16 cellular contexts compared by ENCODE assay signal in the genomic region with DNA sequence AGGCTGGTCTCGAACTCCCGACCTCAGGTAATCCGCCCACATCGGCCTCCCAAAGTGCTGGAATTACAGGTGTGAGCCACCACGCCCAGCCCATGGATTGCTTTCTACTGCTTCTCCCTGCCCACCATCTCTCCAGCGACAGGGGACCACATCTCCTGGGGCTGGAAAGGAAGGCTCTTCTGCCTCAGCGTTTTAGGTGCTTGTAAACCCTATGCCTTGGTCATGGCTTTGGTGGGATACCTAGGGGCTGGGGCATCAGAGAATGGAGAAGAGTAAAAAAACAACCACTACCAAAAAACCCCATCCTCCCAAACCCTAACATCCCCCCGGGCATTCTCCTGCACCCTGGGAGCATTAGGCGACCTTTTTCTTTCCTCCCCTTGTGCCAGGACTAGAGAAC. TPM values are rescaled to one million over a fixed set of nuclear protein-coding genes. Genes with fewer than 3 reads are reported as not detected.
A peak's percentile ranks its signal among the peaks of the same experiment; 100 is the strongest.
DNase-seq lines count a peak whose midpoint lies in the region; ATAC-seq and TF ChIP-seq lines count a peak whose summit lies in the region.
"Had no signal": no experiment of that assay in that cellular context is flagged by ENCODE, and none has a peak within 500 bp of the region (broad histone marks: within the 10 kb centered on the region; RNA-seq: fewer than 3 reads in every experiment).

No MANE protein-coding gene starts in this region.

- no peaks in the 10 kb centered on the region for H3K36me3 Mint-ChIP-seq in activated naive CD4-positive, alpha-beta T cell treated with anti-CD3 and anti-CD28 coated beads, Interleukin-2, amount 10 ng/mL, durations not matched to agents 7 days and 5 days
- peaks cover 4% of the 10 kb centered on the region for H3K36me3 Mint-ChIP-seq in effector memory CD8-positive, alpha-beta T cell (ENCODE audit: insufficient read depth)
- no peaks in the 10 kb centered on the region for H3K36me3 Mint-ChIP-seq in endothelial cell (ENCODE audit: low read depth, unreplicated experiment)

- no peaks in the 10 kb centered on the region for H3K36me3 ChIP-seq in thoracic aorta

- no peak overlapping the region for H3K4me3 ChIP-seq in thoracic aorta
- H3K4me3 ChIP-seq: body of pancreas had no signal

- H3K27ac Mint-ChIP-seq in activated naive CD4-positive, alpha-beta T cell treated with anti-CD3 and anti-CD28 coated beads, Interleukin-2, amount 10 ng/mL, durations not matched to agents 7 days and 5 days: no peak overlapping the region
- no peak overlapping the region for H3K27ac Mint-ChIP-seq in effector memory CD8-positive, alpha-beta T cell
- H3K27ac Mint-ChIP-seq in endothelial cell (ENCODE audit: unreplicated experiment): no peak overlapping the region

- H3K9me3 ChIP-seq in thoracic aorta: no peaks in the 10 kb centered on the region
- H3K9me3 ChIP-seq: body of pancreas had no signal

- H3K9me3 Mint-ChIP-seq in activated naive CD4-positive, alpha-beta T cell treated with anti-CD3 and anti-CD28 coated beads, Interleukin-2, amount 10 ng/mL, durations not matched to agents 7 days and 5 days: no peaks in the 10 kb centered on the region
- no peaks in the 10 kb centered on the region for H3K9me3 Mint-ChIP-seq in effector memory CD8-positive, alpha-beta T cell
- H3K9me3 Mint-ChIP-seq in endothelial cell (ENCODE audit: unreplicated experiment): no peaks in the 10 kb centered on the region
- H3K9me3 Mint-ChIP-seq: stimulated activated naive CD8-positive, alpha-beta T cell treated with anti-CD3 and anti-CD28 coated beads, Interleukin-15, Interleukin-2, amounts not matched to agents 100 ng/mL and 50 ng/mL, for 24 hours had no signal

- TF ChIP-seq CTCF in RWPE1 (conservative IDR thresholded peaks at IDR 0.05; ENCODE audit: low read depth) (no peak), thoracic aorta (IDR thresholded peaks at IDR 0.05) (no peak), endothelial cell (IDR thresholded peaks at IDR 0.05; ENCODE audit: unreplicated experiment) (no peak), GM20000 (IDR thresholded peaks at IDR 0.05; ENCODE audit: extremely low read depth, missing control alignments) (no peak)

- CTCF ChIA-PET in activated naive CD4-positive, alpha-beta T cell treated with anti-CD3 and anti-CD28 coated beads, Interleukin-2, amount 10 ng/mL, durations not matched to agents 7 days and 5 days (lab: Charles Lee): interaction anchor here (0.8 kb wide), 1 partner anchor 35 kb away, joined by 3 read pairs; no protein-coding TSS in a partner anchor
- CTCF ChIA-PET in RWPE1 (lab: Yijun Ruan, JAX): interaction anchor here (0.6 to 1.1 kb wide), 3 partner anchors 12 to 59 kb away, joined by 3 to 4 read pairs (median 3); no protein-coding TSS in a partner anchor

- ATAC-seq in effector memory CD8-positive, alpha-beta T cell (replicated peaks): no peak
- ATAC-seq in thoracic aorta (ENCODE audit: insufficient number of reproducible peaks, low FRiP score, low read depth): no peak
- ATAC-seq: body of pancreas, left lobe of liver had no signal

- H3K27me3 Mint-ChIP-seq in activated naive CD4-positive, alpha-beta T cell treated with anti-CD3 and anti-CD28 coated beads, Interleukin-2, amount 10 ng/mL, durations not matched to agents 7 days and 5 days: peaks cover 76% of the 10 kb centered on the region
- peaks cover 32 to 43% of the 10 kb centered on the region in 2 donors for H3K27me3 Mint-ChIP-seq in effector memory CD8-positive, alpha-beta T cell
- H3K27me3 Mint-ChIP-seq in endothelial cell (ENCODE audit: unreplicated experiment): peaks cover 13% of the 10 kb centered on the region

- H3K4me1 ChIP-seq in thoracic aorta (ENCODE audit: control insufficient read depth in 1 of 2, low read depth in 2 of 2): peaks cover 23 to 25% of the 10 kb centered on the region in 2 donors

- no peaks in the 10 kb centered on the region for H3K27me3 ChIP-seq in thoracic aorta (replicated peaks; ENCODE audit: insufficient read depth)
- H3K27me3 ChIP-seq: body of pancreas had no signal

- POLR2A ChIA-PET in RWPE1 (lab: Yijun Ruan, JAX; ENCODE audit: low non-redundant PET): no interaction called here

- no peak for DNase-seq in activated naive CD4-positive, alpha-beta T cell treated with anti-CD3 and anti-CD28 coated beads, Interleukin-2, amount 10 ng/mL, durations not matched to agents 7 days and 5 days
- DNase-seq in activated naive CD4-positive, alpha-beta T cell (lab: John Stamatoyannopoulos, UW): no peak
- DNase-seq in RWPE1 (ENCODE audit: low spot score): no peak
- DNase-seq in effector memory CD8-positive, alpha-beta T cell: no peak
- no peak for DNase-seq in thoracic aorta (ENCODE audit: low spot score)
- DNase-seq in NCI-H146 (lab: John Stamatoyannopoulos, UW): no peak
- DNase-seq in endothelial cell (ENCODE audit: low spot score): no peak
- no peak for DNase-seq in GM20000 (ENCODE audit: low spot score)
- DNase-seq: activated gamma-delta T cell treated with Interleukin-2 at 50 U/mL for 16 hours, DMS 273 treated with DMSO at 0.1 percent for 48 hours, NCI-H1105 treated with DMSO at 0.1 percent for 48 hours, Right ventricle myocardium superior, T1000 had no signal

- H3K4me3 Mint-ChIP-seq in activated naive CD4-positive, alpha-beta T cell treated with anti-CD3 and anti-CD28 coated beads, Interleukin-2, amount 10 ng/mL, durations not matched to agents 7 days and 5 days: peak overlapping the region; percentile 53
- H3K4me3 Mint-ChIP-seq in effector memory CD8-positive, alpha-beta T cell: peak overlapping the region; percentile 47 to 57
- H3K4me3 Mint-ChIP-seq in endothelial cell (ENCODE audit: unreplicated experiment): no peak overlapping the region

- H3K27ac ChIP-seq in RWPE1 (peak overlapping the region; percentile 28; the same call in 1 of the 2 replicates), thoracic aorta (peak overlapping the region; percentile 38 to 47)

- H3K4me1 Mint-ChIP-seq in activated naive CD4-positive, alpha-beta T cell treated with anti-CD3 and anti-CD28 coated beads, Interleukin-2, amount 10 ng/mL, durations not matched to agents 7 days and 5 days: peaks cover 23% of the 10 kb centered on the region
- peaks cover 5 to 15% of the 10 kb centered on the region in 2 donors for H3K4me1 Mint-ChIP-seq in effector memory CD8-positive, alpha-beta T cell (ENCODE audit: low read depth in 2 of 2)
- no peaks in the 10 kb centered on the region for H3K4me1 Mint-ChIP-seq in endothelial cell (ENCODE audit: unreplicated experiment)

RNA-seq across cellular contexts. Expression of a gene that starts 1.1 kb away (rescaled TPM):
- 1 to 10 TPM; 2.6 to 5.5 TPM for total RNA-seq in thoracic aorta
- 1.6 TPM for total RNA-seq in endothelial cell (ENCODE audit: unreplicated experiment)

RNA-seq across cellular contexts. Expression of a gene that starts 34.3 kb away (rescaled TPM):
- total RNA-seq in thoracic aorta: 10 to 100 TPM in 1 of 2 donors, 1 to 10 TPM in 1; 7.8 to 42.1 TPM
- total RNA-seq in endothelial cell (ENCODE audit: unreplicated experiment): 11.5 TPM

RNA-seq across cellular contexts. Expression of a gene that starts 38.6 kb away (rescaled TPM):
- total RNA-seq in thoracic aorta (100 to 1,000 TPM in 1 of 2 donors, 10 to 100 TPM in 1; 75.4 to 325 TPM), endothelial cell (ENCODE audit: unreplicated experiment) (2.5 TPM)

RNA-seq across cellular contexts. Expression of a gene that starts 50.7 kb away (rescaled TPM):
- total RNA-seq in thoracic aorta (100 to 1,000 TPM; 307 to 748 TPM), endothelial cell (ENCODE audit: unreplicated experiment) (67.4 TPM)

Comparison
In these comparisons a context has a peak if more than half of its experiments do, and no peak if none do; other contexts are left out.
1. RNA of a gene that starts 38.6 kb away (total RNA-seq): 75.4 to 325 TPM in thoracic aorta; 2.5 TPM in endothelial cell (single experiment); every median in the first group is over 10 times any median in the second.